Comparison of ENCODE assay signal across 22 cellular contexts in genomic region chr11:3004481-3004880, GRCh38. TPM values are rescaled to one million over a fixed set of nuclear protein-coding genes. Genes with fewer than 3 reads are reported as not detected.
DNase-seq lines count a peak whose midpoint lies in the region; ATAC-seq and TF ChIP-seq lines count a peak whose summit lies in the region.
"Had no signal": no experiment of that assay in that cellular context is flagged by ENCODE, and none has a peak within 500 bp of the region (broad histone marks: within the 10 kb centered on the region; RNA-seq: fewer than 3 reads in every experiment).

No MANE protein-coding gene starts in this region.

- no peaks in the 10 kb centered on the region for H4K20me1 ChIP-seq in smooth muscle cell (ENCODE audit: low read depth)

- H3K4me3 ChIP-seq in smooth muscle cell (no peak overlapping the region), SJCRH30 (no peak overlapping the region)
- H3K4me3 ChIP-seq: BLaER1, left lung, pancreas, right atrium auricular region, upper lobe of left lung had no signal

- peak; percentile 20 for DNase-seq in left ventricle myocardium superior
- no peak for DNase-seq in Right ventricle myocardium superior
- DNase-seq in epithelial cell of prostate (ENCODE audit: low read depth, low spot score): no peak
- DNase-seq in smooth muscle cell (lab: John Stamatoyannopoulos, UW; ENCODE audit: unreplicated experiment): no peak
- DNase-seq in SJCRH30: no peak
- DNase-seq: activated CD4-positive, alpha-beta T cell treated with anti-CD3 and anti-CD28 coated beads for 1 hour; DMS79; effector CD4-positive, alpha-beta T cell; erythroblast; foreskin melanocyte; Kasumi-1; NCI-H187 treated with DMSO at 0.1 percent for 48 hours; NCI-H526 treated with DMSO at 0.1 percent for 48 hours; pancreas; stimulated activated CD4-positive, alpha-beta T cell treated with anti-CD3 and anti-CD28 coated beads, Interleukin-4, amount 100 ng/mL, for 4 hours had no signal

- H3F3A ChIP-seq in smooth muscle cell (ENCODE audit: low read depth): no peaks in the 10 kb centered on the region

- H2AFZ ChIP-seq in smooth muscle cell (ENCODE audit: low read depth): no peak overlapping the region

- H3K4me1 ChIP-seq in smooth muscle cell (ENCODE audit: low read depth): peaks cover 8% of the 10 kb centered on the region
- peaks cover 10% of the 10 kb centered on the region; the same call in 1 of the 2 replicates for H3K4me1 ChIP-seq in SJCRH30

- H3K79me2 ChIP-seq in smooth muscle cell (ENCODE audit: low read depth): no peaks in the 10 kb centered on the region

- H3K27ac ChIP-seq in epithelial cell of prostate (peak overlapping the region; percentile 89), smooth muscle cell (ENCODE audit: low read depth) (peak overlapping the region; percentile 43), SJCRH30 (no peak overlapping the region)
- H3K27ac ChIP-seq: BLaER1, left lung, pancreas, right atrium auricular region, upper lobe of left lung had no signal

- ATAC-seq in left ventricle myocardium superior (no peak), Right ventricle myocardium superior (ENCODE audit: poor library complexity) (no peak), GM21515 (IDR thresholded peaks at IDR 0.05; ENCODE audit: unreplicated experiment) (no peak), HG03565 (IDR thresholded peaks at IDR 0.05; ENCODE audit: unreplicated experiment) (no peak)
- ATAC-seq: activated T-helper 17 cell treated with anti-CD3 and anti-CD28 coated beads, Interleukin-2, amount 50 U/mL, for 72 hours; pancreas had no signal

- WGBS in smooth muscle cell (ENCODE audit: low lambda C conversion rate): 95% methylated on average over 10 of the region's 10 CpGs

- TF ChIP-seq CTCF in smooth muscle cell (IDR thresholded peaks at IDR 0.05; ENCODE audit: borderline replicate concordance, insufficient read depth, poor library complexity, severe bottlenecking): no peak

- intact Hi-C loops in left ventricle myocardium superior (cut with micrococcal nuclease): no loop called here
- intact Hi-C loops in Right ventricle myocardium superior (cut with DNase I): no loop called here

- H3K9ac ChIP-seq in smooth muscle cell (ENCODE audit: low read depth): no peak overlapping the region
- H3K9ac ChIP-seq: BLaER1 had no signal

- H3K9me3 ChIP-seq in smooth muscle cell (replicated peaks; ENCODE audit: low read depth) (no peaks in the 10 kb centered on the region), SJCRH30 (replicated peaks) (no peaks in the 10 kb centered on the region)
- H3K9me3 ChIP-seq: BLaER1, left lung, pancreas, right atrium auricular region, upper lobe of left lung had no signal

- no peak overlapping the region for H3K4me2 ChIP-seq in smooth muscle cell
- H3K4me2 ChIP-seq: BLaER1 had no signal

- H3K27me3 ChIP-seq in smooth muscle cell (ENCODE audit: low read depth) (no peaks in the 10 kb centered on the region), SJCRH30 (no peaks in the 10 kb centered on the region)
- H3K27me3 ChIP-seq: BLaER1, left lung, pancreas, right atrium auricular region, upper lobe of left lung had no signal

- H3K36me3 ChIP-seq in smooth muscle cell (ENCODE audit: low read depth): no peaks in the 10 kb centered on the region
- H3K36me3 ChIP-seq in SJCRH30: 0 out of 2 replicates have a peak, but pooled peaks cover 9% of the 10 kb centered on the region

RNA-seq across cellular contexts. Expression of gene NAP1L4, which starts 12.4 kb away (rescaled TPM):
- total RNA-seq in left ventricle myocardium superior: 173 TPM
- total RNA-seq in Right ventricle myocardium superior: 154 TPM
- 63.1 and 102 TPM in 2 replicates for total RNA-seq in smooth muscle cell
- polyA plus RNA-seq in smooth muscle cell: 95.0 and 114 TPM in 2 replicates
- total RNA-seq in SJCRH30 (2014; rRNA removed; shearing (Covaris generic)): 135 and 168 TPM in 2 replicates

RNA-seq across cellular contexts. Expression of gene CARS1, which starts 52.7 kb away (rescaled TPM):
- total RNA-seq in left ventricle myocardium superior: 12.4 TPM
- total RNA-seq in Right ventricle myocardium superior: 12.8 TPM
- total RNA-seq in smooth muscle cell: 51.7 and 57.0 TPM in 2 replicates
- polyA plus RNA-seq in smooth muscle cell: 61.6 and 64.6 TPM in 2 replicates
- 25.0 and 32.0 TPM in 2 replicates for total RNA-seq in SJCRH30 (2014; rRNA removed; shearing (Covaris generic))
